ENCODE assay signal across 27 cellular contexts in the genomic region with DNA sequence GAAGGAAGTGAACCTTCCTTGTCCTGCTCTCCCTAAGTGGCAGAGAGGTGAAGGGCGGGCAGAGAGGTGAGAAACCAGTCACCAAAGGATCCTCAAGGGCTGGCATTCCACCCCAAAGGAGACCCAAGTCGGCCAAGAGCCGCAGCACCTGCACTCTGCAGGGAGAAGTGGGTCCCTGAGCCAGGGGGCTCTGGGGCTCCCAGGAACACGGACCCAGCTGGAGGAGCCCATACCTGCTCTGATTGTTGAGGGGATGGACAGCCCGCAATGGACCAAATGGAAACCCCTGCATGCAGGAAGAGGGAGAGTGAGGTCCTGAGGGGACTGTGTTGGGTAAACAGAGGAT.
"Had no signal": no experiment of that assay in that cellular context is flagged by ENCODE, and none has a peak within 500 bp of the region (broad histone marks: within the 10 kb centered on the region; RNA-seq: fewer than 3 reads in every experiment).

No MANE protein-coding gene starts in this region.

- H3K27ac ChIP-seq: brain microvascular endothelial cell, coronary artery had no signal

- DNase-seq: activated CD4-positive, alpha-beta memory T cell treated with anti-CD3 and anti-CD28 coated beads for 36 hours; activated CD4-positive, alpha-beta T cell treated with anti-CD3 and anti-CD28 coated beads for 36 hours; activated CD4-positive, alpha-beta T cell treated with anti-CD3 and anti-CD28 coated beads, Interleukin-2, amount 10 ng/mL, durations not matched to agents 24 days and 14 days; activated CD4-positive, CD25-positive, alpha-beta regulatory T cell; activated CD4-positive, CD25-positive, alpha-beta regulatory T cell treated with anti-CD3 and anti-CD28 coated beads, Interleukin-2, amount 50 U/mL, for 72 hours; activated CD8-positive, alpha-beta memory T cell treated with anti-CD3 and anti-CD28 coated beads, Interleukin-2, amount 10 ng/mL, durations not matched to agents 7 days and 5 days; activated CD8-positive, alpha-beta memory T cell treated with anti-CD3 and anti-CD28 coated beads, Interleukin-2, amount 50 U/mL, for 4 hours; activated CD8-positive, alpha-beta T cell treated with anti-CD3 and anti-CD28 coated beads, Interleukin-2, amount 10 ng/mL, durations not matched to agents 7 days and 5 days; activated naive CD8-positive, alpha-beta T cell treated with anti-CD3 and anti-CD28 coated beads, Interleukin-2, amount 10 ng/mL, durations not matched to agents 7 days and 5 days; activated T-cell treated with anti-CD3 and anti-CD28 coated beads, Interleukin-2, amount 50 U/mL, for 1 hour; activated T-cell treated with anti-CD3 and anti-CD28 coated beads, Interleukin-2, amount 50 U/mL, for 48 hours; brain microvascular endothelial cell; effector memory CD4-positive, alpha-beta T cell; endodermal cell; foreskin fibroblast; T-helper 2 cell had no signal

- H3K27ac Mint-ChIP-seq: activated CD4-positive, alpha-beta memory T cell treated with anti-CD3 and anti-CD28 coated beads for 36 hours; activated CD4-positive, alpha-beta T cell treated with anti-CD3 and anti-CD28 coated beads for 36 hours; activated CD4-positive, alpha-beta T cell treated with anti-CD3 and anti-CD28 coated beads, Interleukin-2, amount 10 ng/mL, durations not matched to agents 24 days and 14 days; activated CD8-positive, alpha-beta memory T cell treated with anti-CD3 and anti-CD28 coated beads, Interleukin-2, amount 10 ng/mL, durations not matched to agents 7 days and 5 days; activated CD8-positive, alpha-beta T cell treated with anti-CD3 and anti-CD28 coated beads, Interleukin-2, amount 10 ng/mL, durations not matched to agents 7 days and 5 days; activated naive CD4-positive, alpha-beta T cell treated with anti-CD3 and anti-CD28 coated beads, Interleukin-2, amount 10 ng/mL, durations not matched to agents 7 days and 5 days; activated naive CD8-positive, alpha-beta T cell treated with anti-CD3 and anti-CD28 coated beads, Interleukin-2, amount 10 ng/mL, durations not matched to agents 7 days and 5 days; activated T-helper 1 cell treated with anti-CD3 and anti-CD28 coated beads, Interleukin-12 subunit alpha, Interleukin-12 subunit beta, Interleukin-2, Interleukin-4 antibody, amounts not matched to agents 30 ng/mL and 10 ng/mL and 1 ng/mL, durations not matched to agents 14 hours and 24 hours and 36 hours; activated T-helper 2 cell treated with anti-CD3 and anti-CD28 coated beads, Interferon-gamma antibody, Interleukin-2, Interleukin-4, amounts not matched to agents 10 μg/mL and 5 μg/mL and 100 μg/mL, durations not matched to agents 14 hours and 24 hours and 36 hours; dendritic cell treated with granulocyte-macrophage colony-stimulating factor and Interleukin-4, amounts not matched to agents 40 ng/mL and 50 ng/mL, for 4 days; endodermal cell had no signal

- ATAC-seq: activated CD4-positive, alpha-beta T cell treated with anti-CD3 and anti-CD28 coated beads for 36 hours; activated CD8-positive, alpha-beta memory T cell treated with anti-CD3 and anti-CD28 coated beads, Interleukin-2, amount 10 ng/mL, durations not matched to agents 7 days and 5 days; activated CD8-positive, alpha-beta T cell treated with anti-CD3 and anti-CD28 coated beads, Interleukin-2, amount 10 ng/mL, durations not matched to agents 7 days and 5 days; activated naive CD4-positive, alpha-beta T cell treated with anti-CD3 and anti-CD28 coated beads, Interleukin-2, amount 50 U/mL, for 72 hours; esophagus mucosa had no signal

- H3K9me3 Mint-ChIP-seq: activated CD4-positive, alpha-beta memory T cell treated with anti-CD3 and anti-CD28 coated beads for 36 hours; activated CD4-positive, alpha-beta T cell treated with anti-CD3 and anti-CD28 coated beads, Interleukin-2, amount 10 ng/mL, durations not matched to agents 24 days and 14 days; activated naive CD4-positive, alpha-beta T cell treated with anti-CD3 and anti-CD28 coated beads, Interleukin-2, amount 10 ng/mL, durations not matched to agents 7 days and 5 days; activated naive CD4-positive, alpha-beta T cell treated with anti-CD3 and anti-CD28 coated beads, Interleukin-2, amount 50 U/mL, for 72 hours; activated naive CD8-positive, alpha-beta T cell treated with anti-CD3 and anti-CD28 coated beads, Interleukin-2, amount 10 ng/mL, durations not matched to agents 7 days and 5 days; activated T-helper 1 cell treated with anti-CD3 and anti-CD28 coated beads, Interleukin-12 subunit alpha, Interleukin-12 subunit beta, Interleukin-2, Interleukin-4 antibody, amounts not matched to agents 30 ng/mL and 10 ng/mL and 1 ng/mL, durations not matched to agents 14 hours and 24 hours and 36 hours; activated T-helper 2 cell treated with anti-CD3 and anti-CD28 coated beads, Interferon-gamma antibody, Interleukin-2, Interleukin-4, amounts not matched to agents 10 μg/mL and 5 μg/mL and 100 μg/mL, durations not matched to agents 14 hours and 24 hours and 36 hours; central memory CD8-positive, alpha-beta T cell; dendritic cell treated with granulocyte-macrophage colony-stimulating factor and Interleukin-4, amounts not matched to agents 40 ng/mL and 50 ng/mL, for 4 days; endodermal cell had no signal

- H3K4me3 ChIP-seq: coronary artery, dorsolateral prefrontal cortex had no signal

- H3K36me3 Mint-ChIP-seq: activated CD4-positive, alpha-beta memory T cell treated with anti-CD3 and anti-CD28 coated beads for 36 hours; activated CD8-positive, alpha-beta memory T cell treated with anti-CD3 and anti-CD28 coated beads, Interleukin-2, amount 10 ng/mL, durations not matched to agents 7 days and 5 days; activated naive CD4-positive, alpha-beta T cell treated with anti-CD3 and anti-CD28 coated beads, Interleukin-2, amount 10 ng/mL, durations not matched to agents 7 days and 5 days; activated naive CD4-positive, alpha-beta T cell treated with anti-CD3 and anti-CD28 coated beads, Interleukin-2, amount 50 U/mL, for 72 hours; activated naive CD8-positive, alpha-beta T cell treated with anti-CD3 and anti-CD28 coated beads, Interleukin-2, amount 10 ng/mL, durations not matched to agents 7 days and 5 days had no signal

- H3K27me3 Mint-ChIP-seq: activated CD4-positive, alpha-beta memory T cell treated with anti-CD3 and anti-CD28 coated beads for 36 hours; activated CD4-positive, alpha-beta T cell treated with anti-CD3 and anti-CD28 coated beads for 36 hours; activated CD4-positive, alpha-beta T cell treated with anti-CD3 and anti-CD28 coated beads, Interleukin-2, amount 10 ng/mL, durations not matched to agents 24 days and 14 days; activated CD8-positive, alpha-beta memory T cell treated with anti-CD3 and anti-CD28 coated beads, Interleukin-2, amount 10 ng/mL, durations not matched to agents 7 days and 5 days; activated naive CD4-positive, alpha-beta T cell treated with anti-CD3 and anti-CD28 coated beads, Interleukin-2, amount 10 ng/mL, durations not matched to agents 7 days and 5 days; activated naive CD8-positive, alpha-beta T cell treated with anti-CD3 and anti-CD28 coated beads, Interleukin-2, amount 10 ng/mL, durations not matched to agents 7 days and 5 days; central memory CD8-positive, alpha-beta T cell; dendritic cell treated with granulocyte-macrophage colony-stimulating factor and Interleukin-4, amounts not matched to agents 40 ng/mL and 50 ng/mL, for 4 days had no signal

- H3K27me3 ChIP-seq: brain microvascular endothelial cell, dorsolateral prefrontal cortex had no signal

- H3K4me1 Mint-ChIP-seq: activated CD4-positive, alpha-beta T cell treated with anti-CD3 and anti-CD28 coated beads for 36 hours; activated CD4-positive, alpha-beta T cell treated with anti-CD3 and anti-CD28 coated beads, Interleukin-2, amount 10 ng/mL, durations not matched to agents 24 days and 14 days; activated CD8-positive, alpha-beta memory T cell treated with anti-CD3 and anti-CD28 coated beads, Interleukin-2, amount 10 ng/mL, durations not matched to agents 7 days and 5 days; activated naive CD4-positive, alpha-beta T cell treated with anti-CD3 and anti-CD28 coated beads, Interleukin-2, amount 10 ng/mL, durations not matched to agents 7 days and 5 days; activated naive CD8-positive, alpha-beta T cell treated with anti-CD3 and anti-CD28 coated beads, Interleukin-2, amount 10 ng/mL, durations not matched to agents 7 days and 5 days; central memory CD8-positive, alpha-beta T cell; endodermal cell had no signal

- H3K4me3 Mint-ChIP-seq: activated CD4-positive, alpha-beta memory T cell treated with anti-CD3 and anti-CD28 coated beads for 36 hours; activated CD4-positive, alpha-beta T cell treated with anti-CD3 and anti-CD28 coated beads for 36 hours; activated CD4-positive, alpha-beta T cell treated with anti-CD3 and anti-CD28 coated beads, Interleukin-2, amount 10 ng/mL, durations not matched to agents 24 days and 14 days; activated CD8-positive, alpha-beta memory T cell treated with anti-CD3 and anti-CD28 coated beads, Interleukin-2, amount 10 ng/mL, durations not matched to agents 7 days and 5 days; activated CD8-positive, alpha-beta T cell treated with anti-CD3 and anti-CD28 coated beads, Interleukin-2, amount 10 ng/mL, durations not matched to agents 7 days and 5 days; activated naive CD4-positive, alpha-beta T cell treated with anti-CD3 and anti-CD28 coated beads, Interleukin-2, amount 10 ng/mL, durations not matched to agents 7 days and 5 days; activated naive CD8-positive, alpha-beta T cell treated with anti-CD3 and anti-CD28 coated beads, Interleukin-2, amount 10 ng/mL, durations not matched to agents 7 days and 5 days; activated T-helper 1 cell treated with anti-CD3 and anti-CD28 coated beads, Interleukin-12 subunit alpha, Interleukin-12 subunit beta, Interleukin-2, Interleukin-4 antibody, amounts not matched to agents 30 ng/mL and 10 ng/mL and 1 ng/mL, durations not matched to agents 14 hours and 24 hours and 36 hours; central memory CD8-positive, alpha-beta T cell; dendritic cell treated with granulocyte-macrophage colony-stimulating factor and Interleukin-4, amounts not matched to agents 40 ng/mL and 50 ng/mL, for 4 days; endodermal cell had no signal

- FAIRE-seq: astrocyte, frontal cortex had no signal

- H3K36me3 ChIP-seq: brain microvascular endothelial cell had no signal
